Comparison of ENCODE assay signal across 15 cellular contexts in genomic region chr5:116075117-116075910, GRCh38. TPM values are rescaled to one million over a fixed set of nuclear protein-coding genes. Genes with fewer than 3 reads are reported as not detected.
DNase-seq lines count a peak whose midpoint lies in the region; ATAC-seq and TF ChIP-seq lines count a peak whose summit lies in the region.
"Had no signal": no experiment of that assay in that cellular context is flagged by ENCODE, and none has a peak within 500 bp of the region (broad histone marks: within the 10 kb centered on the region; RNA-seq: fewer than 3 reads in every experiment).

No MANE protein-coding gene starts in this region.

- H3K27ac Mint-ChIP-seq in progenitor cell of endocrine pancreas, result no peak overlapping the region
- H3K27ac Mint-ChIP-seq: neural progenitor cell had no signal

- 49 to 64% methylated on average over 3 to 6 of the region's 6 CpGs for WGBS in transverse colon (ENCODE audit: low coverage in 1 of 2), 2 donors

- in situ Hi-C loops in transverse colon (cut with MboI; ENCODE audit: low pct_ligation_motif_present in 1 of 4, low pct_unique_long_range_greater_than_20kb in 1 of 4, low sequenced_read_pairs in 3 of 4), result loop anchor here in 1 of 4 donors (10.0 kb wide), 1 partner anchor 451 kb away; the partner anchor contains the start of gene TMED7

- no peak for TF ChIP-seq POLR2A in transverse colon (IDR thresholded peaks at IDR 0.05)

- no peak overlapping the region for H3K4me3 Mint-ChIP-seq in progenitor cell of endocrine pancreas (ENCODE audit: low read depth)
- H3K4me3 Mint-ChIP-seq: neural progenitor cell had no signal

- H3K27me3 Mint-ChIP-seq in progenitor cell of endocrine pancreas, result peaks cover 3% of the 10 kb centered on the region

- H3K27ac ChIP-seq in foreskin keratinocyte (no peak overlapping the region), transverse colon (no peak overlapping the region)
- H3K27ac ChIP-seq: C4-2B, colonic mucosa, neural progenitor cell, VCaP had no signal

- TF ChIP-seq EP300 in transverse colon (IDR thresholded peaks at IDR 0.05; ENCODE audit: low read depth), result no peak

- peak; percentile 12 for DNase-seq in stimulated activated CD4-positive, alpha-beta T cell treated with anti-CD3 and anti-CD28 coated beads, Interleukin-1b, Interleukin-23, amount 100 ng/mL, for 48 hours
- DNase-seq in stimulated activated CD4-positive, alpha-beta T cell treated with anti-CD3 and anti-CD28 coated beads, Interleukin-2, amount 100 ng/mL, for 48 hours, result no peak
- DNase-seq in RPMI7951 (ENCODE audit: low read depth) (peak; percentile 37), foreskin keratinocyte (peak in 1 of 2 donors; percentile 17), nucleus accumbens (lab: John Stamatoyannopoulos, UW) (no peak), progenitor cell of endocrine pancreas (ENCODE audit: low spot score, unreplicated experiment) (no peak), transverse colon (no peak)
- DNase-seq in stimulated activated naive CD4-positive, alpha-beta T cell treated with Interleukin-2 at 50 U/mL for 16 hours (lab: John Stamatoyannopoulos, UW), result no peak
- DNase-seq: colonic mucosa, GOT3, IMR-90 had no signal

- ATAC-seq in foreskin keratinocyte, result peak; percentile 52

- H3K9me3 Mint-ChIP-seq in progenitor cell of endocrine pancreas (ENCODE audit: low read depth), result no peaks in the 10 kb centered on the region
- H3K9me3 Mint-ChIP-seq: neural progenitor cell had no signal

- H3K4me1 ChIP-seq in foreskin keratinocyte (no peaks in the 10 kb centered on the region), transverse colon (peaks cover 0 to 3% (median 0%) of the 10 kb centered on the region in 4 donors)
- H3K4me1 ChIP-seq: colonic mucosa, neural progenitor cell had no signal

- no peaks in the 10 kb centered on the region for H3K9me3 ChIP-seq in transverse colon
- H3K9me3 ChIP-seq: colonic mucosa had no signal

- no peak for TF ChIP-seq CTCF in foreskin keratinocyte (conservative IDR thresholded peaks at IDR 0.05)
- no peak for TF ChIP-seq CTCF in progenitor cell of endocrine pancreas (IDR thresholded peaks at IDR 0.05; ENCODE audit: unreplicated experiment)
- no peak for TF ChIP-seq CTCF in transverse colon (IDR thresholded peaks at IDR 0.05)

- H3K36me3 ChIP-seq in transverse colon, result no peaks in the 10 kb centered on the region
- H3K36me3 ChIP-seq: colonic mucosa, neural progenitor cell had no signal

- intact Hi-C loops in transverse colon (cut with DNase I; ENCODE audit: low total_unique reads), result no loop called here

- H3K27me3 ChIP-seq in foreskin keratinocyte (peaks cover 4% of the 10 kb centered on the region), transverse colon (no peaks in the 10 kb centered on the region)
- H3K27me3 ChIP-seq: colonic mucosa, neural progenitor cell had no signal

- H3K36me3 Mint-ChIP-seq in progenitor cell of endocrine pancreas (ENCODE audit: insufficient read depth), result no peaks in the 10 kb centered on the region
- H3K36me3 Mint-ChIP-seq: neural progenitor cell had no signal

- no peak overlapping the region for H3K4me3 ChIP-seq in transverse colon
- H3K4me3 ChIP-seq: colonic mucosa, neural progenitor cell, smooth muscle cell had no signal

- no peaks in the 10 kb centered on the region for H3K4me1 Mint-ChIP-seq in progenitor cell of endocrine pancreas (ENCODE audit: low read depth)
- H3K4me1 Mint-ChIP-seq: neural progenitor cell had no signal

RNA-seq across cellular contexts. Expression of gene COMMD10, which starts 9.5 kb away (rescaled TPM):
- total RNA-seq in RPMI7951 (2014; rRNA removed; shearing (Covaris generic)), result 46.3 and 57.1 TPM in 2 replicates
- total RNA-seq in foreskin keratinocyte (20.3 and 21.6 TPM in 2 replicates), progenitor cell of endocrine pancreas (30.9 and 31.6 TPM in 2 replicates), transverse colon (10 to 100 TPM; 24.3 to 83.8 (median 34.4) TPM)
- polyA plus RNA-seq in foreskin keratinocyte, result 16.5 and 19.0 TPM in 2 replicates

RNA-seq across cellular contexts. Expression of gene ARL14EPL, which starts 43.0 kb away (rescaled TPM):
- total RNA-seq in RPMI7951 (2014; rRNA removed; shearing (Covaris generic)), result 0.20 TPM in 1 of 2 replicates, not detected in the other
- total RNA-seq in foreskin keratinocyte (not detected in 2 replicates), progenitor cell of endocrine pancreas (not detected in 2 replicates), transverse colon (not detected)
- polyA plus RNA-seq in foreskin keratinocyte, result not detected in 2 replicates
- total RNA-seq: colonic mucosa, IMR-90, smooth muscle cell had no signal
- polyA plus RNA-seq: IMR-90, smooth muscle cell had no signal

Comparison
In these comparisons a context has a peak if more than half of its experiments do, and no peak if none do; other contexts are left out.
1. DNase-seq: peak in stimulated activated CD4-positive, alpha-beta T cell treated with anti-CD3 and anti-CD28 coated beads, Interleukin-1b, Interleukin-23, amount 100 ng/mL, for 48 hours (single experiment) and RPMI7951 (single experiment); none in stimulated activated CD4-positive, alpha-beta T cell treated with anti-CD3 and anti-CD28 coated beads, Interleukin-2, amount 100 ng/mL, for 48 hours (0 of 2), nucleus accumbens (0 of 56), progenitor cell of endocrine pancreas (single experiment), transverse colon (single experiment) and stimulated activated naive CD4-positive, alpha-beta T cell treated with Interleukin-2 at 50 U/mL for 16 hours (single experiment).